In genomic region chr2:211138551-211138950, GRCh38 we compare ENCODE assay signal across 29 cellular contexts.
"Had no signal": no experiment of that assay in that cellular context is flagged by ENCODE, and none has a peak within 500 bp of the region (broad histone marks: within the 10 kb centered on the region; RNA-seq: fewer than 3 reads in every experiment).

No MANE protein-coding gene starts in this region.

- H3K27ac Mint-ChIP-seq: stimulated activated effector memory CD8-positive, alpha-beta T cell treated with anti-CD3 and anti-CD28 coated beads, Interleukin-12 subunit alpha, Interleukin-12 subunit beta, amount 100 ng/mL, for 72 hours; stimulated activated memory B cell treated with anti-CD40 and anti-IgM and Interleukin-4, amounts not matched to agents 10 μg/mL and 1 μg/mL and 100 μg/mL, for 72 hours; stimulated activated naive CD8-positive, alpha-beta T cell treated with anti-CD3 and anti-CD28 coated beads, Interleukin-15, amount 100 ng/mL, for 72 hours; stimulated activated naive CD8-positive, alpha-beta T cell treated with anti-CD3 and anti-CD28 coated beads, Interleukin-15, Interleukin-2, amounts not matched to agents 100 ng/mL and 50 ng/mL, for 24 hours; type B pancreatic cell had no signal

- H3K9me3 Mint-ChIP-seq: type B pancreatic cell had no signal

- H3K27ac ChIP-seq: stomach, suprapubic skin, testis, thoracic aorta, thyroid gland, tibial artery, tibial nerve, transverse colon, upper lobe of left lung, upper lobe of right lung, uterus, vagina had no signal

- H3K9me3 ChIP-seq: stomach, suprapubic skin, testis, thyroid gland, tibial nerve, transverse colon, upper lobe of left lung, upper lobe of right lung, uterus, vagina had no signal

- H3K4me3 Mint-ChIP-seq: stimulated activated effector memory CD8-positive, alpha-beta T cell treated with anti-CD3 and anti-CD28 coated beads, Interleukin-12 subunit alpha, Interleukin-12 subunit beta, amount 100 ng/mL, for 72 hours; stimulated activated memory B cell treated with anti-CD40 and anti-IgM and Interleukin-4, amounts not matched to agents 10 μg/mL and 1 μg/mL and 100 μg/mL, for 72 hours; stimulated activated naive B cell treated with anti-CD40 and anti-IgM and Interleukin-4, amounts not matched to agents 10 μg/mL and 1 μg/mL and 100 μg/mL, for 72 hours; stimulated activated naive CD8-positive, alpha-beta T cell treated with anti-CD3 and anti-CD28 coated beads, Interleukin-15, amount 100 ng/mL, for 72 hours; stimulated activated naive CD8-positive, alpha-beta T cell treated with anti-CD3 and anti-CD28 coated beads, Interleukin-15, Interleukin-2, amounts not matched to agents 100 ng/mL and 50 ng/mL, for 24 hours; type B pancreatic cell had no signal

- H3K4me1 ChIP-seq: stomach, suprapubic skin, testis, thyroid gland, tibial artery, transverse colon, upper lobe of left lung, upper lobe of right lung, uterus, vagina had no signal

- H3K27me3 ChIP-seq: stomach, suprapubic skin, testis, thyroid gland, tibial artery, tibial nerve, transverse colon, upper lobe of left lung, upper lobe of right lung, uterus, vagina had no signal

- FAIRE-seq: urothelium cell line had no signal

- H3K27me3 Mint-ChIP-seq: stimulated activated memory B cell treated with anti-CD40 and anti-IgM and Interleukin-4, amounts not matched to agents 10 μg/mL and 1 μg/mL and 100 μg/mL, for 72 hours; stimulated activated naive B cell treated with anti-CD40 and anti-IgM and Interleukin-4, amounts not matched to agents 10 μg/mL and 1 μg/mL and 100 μg/mL, for 72 hours; stimulated activated naive CD8-positive, alpha-beta T cell treated with anti-CD3 and anti-CD28 coated beads, Interleukin-15, amount 100 ng/mL, for 72 hours; stimulated activated naive CD8-positive, alpha-beta T cell treated with anti-CD3 and anti-CD28 coated beads, Interleukin-15, Interleukin-2, amounts not matched to agents 100 ng/mL and 50 ng/mL, for 24 hours; type B pancreatic cell had no signal

- DNase-seq: stimulated activated CD4-positive, alpha-beta T cell treated with anti-CD3 and anti-CD28 coated beads, Interleukin-2, amount 100 ng/mL, for 48 hours; stimulated activated CD4-positive, alpha-beta T cell treated with anti-CD3 and anti-CD28 coated beads, Interleukin-4, amount 100 ng/mL, for 1 hour; stimulated activated CD4-positive, alpha-beta T cell treated with anti-CD3 and anti-CD28 coated beads, Interleukin-4, amount 100 ng/mL, for 24 hours; stimulated activated CD4-positive, alpha-beta T cell treated with anti-CD3 and anti-CD28 coated beads, Interleukin-4, amount 100 ng/mL, for 4 hours; stimulated activated CD8-positive, alpha-beta memory T cell treated with anti-CD3 and anti-CD28 coated beads, Interleukin-4, amount 100 ng/mL, for 48 hours; stimulated activated naive B cell treated with anti-CD40 and anti-IgM and Interleukin-4, amounts not matched to agents 10 μg/mL and 1 μg/mL and 100 μg/mL, for 72 hours; stimulated activated naive CD4-positive, alpha-beta T cell; stimulated activated naive CD4-positive, alpha-beta T cell treated with Interleukin-2 at 50 U/mL for 16 hours; stimulated activated naive CD8-positive, alpha-beta T cell treated with anti-CD3 and anti-CD28 coated beads, Interleukin-15, amount 100 ng/mL, for 72 hours; stimulated activated naive CD8-positive, alpha-beta T cell treated with anti-CD3 and anti-CD28 coated beads, Interleukin-15, Interleukin-2, amounts not matched to agents 100 U/mL and 50 U/mL, for 24 hours; stomach; substantia nigra; testis; thyroid gland; tibial artery; transverse colon; trophoblast cell; upper lobe of left lung; upper lobe of right lung; uterus had no signal

- H3K4me1 Mint-ChIP-seq: stimulated activated effector memory CD8-positive, alpha-beta T cell treated with anti-CD3 and anti-CD28 coated beads, Interleukin-12 subunit alpha, Interleukin-12 subunit beta, amount 100 ng/mL, for 72 hours; stimulated activated memory B cell treated with anti-CD40 and anti-IgM and Interleukin-4, amounts not matched to agents 10 μg/mL and 1 μg/mL and 100 μg/mL, for 72 hours; stimulated activated naive B cell treated with anti-CD40 and anti-IgM and Interleukin-4, amounts not matched to agents 10 μg/mL and 1 μg/mL and 100 μg/mL, for 72 hours; stimulated activated naive CD8-positive, alpha-beta T cell treated with anti-CD3 and anti-CD28 coated beads, Interleukin-15, amount 100 ng/mL, for 72 hours had no signal

- H3K36me3 Mint-ChIP-seq: stimulated activated effector memory CD8-positive, alpha-beta T cell treated with anti-CD3 and anti-CD28 coated beads, Interleukin-12 subunit alpha, Interleukin-12 subunit beta, amount 100 ng/mL, for 72 hours; stimulated activated memory B cell treated with anti-CD40 and anti-IgM and Interleukin-4, amounts not matched to agents 10 μg/mL and 1 μg/mL and 100 μg/mL, for 72 hours; stimulated activated naive B cell treated with anti-CD40 and anti-IgM and Interleukin-4, amounts not matched to agents 10 μg/mL and 1 μg/mL and 100 μg/mL, for 72 hours; type B pancreatic cell had no signal

- H3K36me3 ChIP-seq: stomach, suprapubic skin, thoracic aorta, thyroid gland, tibial artery, tibial nerve, transverse colon, upper lobe of left lung, upper lobe of right lung, uterus, vagina had no signal

- H3K4me3 ChIP-seq: stomach, suprapubic skin, testis, thoracic aorta, thyroid gland, tibial artery, tibial nerve, transverse colon, upper lobe of left lung, upper lobe of right lung, uterus, vagina had no signal

- ATAC-seq: stimulated activated effector memory CD8-positive, alpha-beta T cell treated with anti-CD3 and anti-CD28 coated beads, Interleukin-12 subunit alpha, Interleukin-12 subunit beta, amount 100 ng/mL, for 72 hours; stimulated activated memory B cell treated with anti-CD40 and anti-IgM and Interleukin-4, amounts not matched to agents 10 μg/mL and 1 μg/mL and 100 μg/mL, for 72 hours; stimulated activated naive B cell treated with anti-CD40 and anti-IgM and Interleukin-4, amounts not matched to agents 10 μg/mL and 1 μg/mL and 100 μg/mL, for 72 hours; stimulated activated naive CD8-positive, alpha-beta T cell treated with anti-CD3 and anti-CD28 coated beads, Interleukin-15, amount 100 ng/mL, for 72 hours; stimulated activated naive CD8-positive, alpha-beta T cell treated with anti-CD3 and anti-CD28 coated beads, Interleukin-15, Interleukin-2, amounts not matched to agents 100 U/mL and 50 U/mL, for 24 hours; upper lobe of right lung had no signal
